ENCODE assay signal across 9 cellular contexts in genomic region chr2:25617948-25618646, GRCh38. TPM values are rescaled to one million over a fixed set of nuclear protein-coding genes. Genes with fewer than 3 reads are reported as not detected.
DNase-seq lines count a peak whose midpoint lies in the region; ATAC-seq, FAIRE-seq and TF ChIP-seq lines count a peak whose summit lies in the region.
"Had no signal": no experiment of that assay in that cellular context is flagged by ENCODE, and none has a peak within 500 bp of the region (broad histone marks: within the 10 kb centered on the region; RNA-seq: fewer than 3 reads in every experiment).

No MANE protein-coding gene starts in this region.

- TF ChIP-seq CTCF in brain (conservative IDR thresholded peaks at IDR 0.05) (no peak), spleen (IDR thresholded peaks at IDR 0.05 in 8 of 11, conservative IDR thresholded peaks at IDR 0.05 in 3 of 11) (no peak)

- no peak for ATAC-seq in stimulated activated effector memory CD8-positive, alpha-beta T cell treated with anti-CD3 and anti-CD28 coated beads, Interleukin-12 subunit alpha, Interleukin-12 subunit beta, amount 100 ng/mL, for 72 hours
- ATAC-seq in HG03139 (IDR thresholded peaks at IDR 0.05; ENCODE audit: unreplicated experiment) (no peak), GM18519 (IDR thresholded peaks at IDR 0.05; ENCODE audit: low FRiP score, unreplicated experiment) (no peak), HG02884 (IDR thresholded peaks at IDR 0.05; ENCODE audit: unreplicated experiment) (no peak)

- DNase-seq in H54 (ENCODE audit: insufficient read length, low spot score) (peak; percentile 23), hepatic stellate cell (ENCODE audit: low spot score) (peak; percentile 73), spleen (no peak)
- no peak for DNase-seq in stimulated activated effector memory CD8-positive, alpha-beta T cell treated with anti-CD3 and anti-CD28 coated beads, Interleukin-12 subunit alpha, Interleukin-12 subunit beta, amount 100 ng/mL, for 72 hours (ENCODE audit: low spot score in 2 of 2)
- DNase-seq: activated T-cell treated with anti-CD3 and anti-CD28 coated beads, Interleukin-2, amount 50 U/mL, for 24 hours had no signal

- peaks cover 0 to 11% (median 0%) of the 10 kb centered on the region in 5 experiments for H3K9me3 Mint-ChIP-seq in brain
- no peaks in the 10 kb centered on the region for H3K9me3 Mint-ChIP-seq in stimulated activated effector memory CD8-positive, alpha-beta T cell treated with anti-CD3 and anti-CD28 coated beads, Interleukin-12 subunit alpha, Interleukin-12 subunit beta, amount 100 ng/mL, for 72 hours
- H3K9me3 Mint-ChIP-seq: activated T-cell treated with anti-CD3 and anti-CD28 coated beads, Interleukin-2, amount 50 U/mL, for 24 hours had no signal

- H3K27ac Mint-ChIP-seq in brain, result peak overlapping the region in 3 of 5 experiments; percentile 30 to 81 (median 47)
- no peak overlapping the region for H3K27ac Mint-ChIP-seq in stimulated activated effector memory CD8-positive, alpha-beta T cell treated with anti-CD3 and anti-CD28 coated beads, Interleukin-12 subunit alpha, Interleukin-12 subunit beta, amount 100 ng/mL, for 72 hours
- H3K27ac Mint-ChIP-seq: activated T-cell treated with anti-CD3 and anti-CD28 coated beads, Interleukin-2, amount 50 U/mL, for 24 hours had no signal

- TF ChIP-seq POLR2A in H54 (IDR thresholded peaks at IDR 0.05; ENCODE audit: low read depth, low read length) (no peak), spleen (IDR thresholded peaks at IDR 0.05) (no peak)

- 61 to 78% (median 73%) methylated on average over 7 of the region's 7 CpGs for WGBS in spleen, 5 donors

- peaks cover 55% of the 10 kb centered on the region for H3K36me3 Mint-ChIP-seq in brain
- H3K36me3 Mint-ChIP-seq in stimulated activated effector memory CD8-positive, alpha-beta T cell treated with anti-CD3 and anti-CD28 coated beads, Interleukin-12 subunit alpha, Interleukin-12 subunit beta, amount 100 ng/mL, for 72 hours, result no peaks in the 10 kb centered on the region

- H3K27me3 Mint-ChIP-seq in brain, result no peaks in the 10 kb centered on the region
- H3K27me3 Mint-ChIP-seq: activated T-cell treated with anti-CD3 and anti-CD28 coated beads, Interleukin-2, amount 50 U/mL, for 24 hours had no signal

- peaks cover 0 to 16% (median 0%) of the 10 kb centered on the region in 6 donors for H3K36me3 ChIP-seq in spleen

- H3K4me1 ChIP-seq in spleen, result peaks cover 0 to 17% (median 10%) of the 10 kb centered on the region in 6 donors

- intact Hi-C loops in spleen (cut with DNase I; ENCODE audit: low total_unique reads), result no loop called here

- no peaks in the 10 kb centered on the region for H3K27me3 ChIP-seq in spleen (replicated peaks in 1 of 7)

- H3K4me3 Mint-ChIP-seq in brain, result no peak overlapping the region
- H3K4me3 Mint-ChIP-seq in stimulated activated effector memory CD8-positive, alpha-beta T cell treated with anti-CD3 and anti-CD28 coated beads, Interleukin-12 subunit alpha, Interleukin-12 subunit beta, amount 100 ng/mL, for 72 hours, result no peak overlapping the region
- H3K4me3 Mint-ChIP-seq: activated T-cell treated with anti-CD3 and anti-CD28 coated beads, Interleukin-2, amount 50 U/mL, for 24 hours had no signal

- peak overlapping the region in 5 of 8 donors; percentile 16 to 41 (median 37) for H3K27ac ChIP-seq in spleen

- peaks cover 17% of the 10 kb centered on the region for H3K4me1 Mint-ChIP-seq in brain
- H3K4me1 Mint-ChIP-seq in stimulated activated effector memory CD8-positive, alpha-beta T cell treated with anti-CD3 and anti-CD28 coated beads, Interleukin-12 subunit alpha, Interleukin-12 subunit beta, amount 100 ng/mL, for 72 hours, result no peaks in the 10 kb centered on the region

- FAIRE-seq in H54 (lab: Jason Lieb, UNC), result no peak

- no peak overlapping the region for H3K4me3 ChIP-seq in spleen

- H3K9me3 ChIP-seq in spleen, result no peaks in the 10 kb centered on the region

RNA-seq across cellular contexts. Expression of gene DTNB, which starts 55.3 kb away (rescaled TPM):
- polyA plus RNA-seq in brain (ENCODE audit: insufficient read depth, low read depth, low replicate concordance) (60.5 TPM), spleen (1 to 10 TPM; 4.5 to 7.5 (median 5.3) TPM)
- total RNA-seq in spleen, result 10 to 100 TPM; 13.7 to 28.9 (median 23.9) TPM

Comparison
In these comparisons a context has a peak if more than half of its experiments do, and no peak if none do; other contexts are left out.
1. DNase-seq: peak in H54 (single experiment) and hepatic stellate cell (single experiment); none in spleen (single experiment) and stimulated activated effector memory CD8-positive, alpha-beta T cell treated with anti-CD3 and anti-CD28 coated beads, Interleukin-12 subunit alpha, Interleukin-12 subunit beta, amount 100 ng/mL, for 72 hours (0 of 2).